ENCODE assay signal across 18 cellular contexts in the genomic region with DNA sequence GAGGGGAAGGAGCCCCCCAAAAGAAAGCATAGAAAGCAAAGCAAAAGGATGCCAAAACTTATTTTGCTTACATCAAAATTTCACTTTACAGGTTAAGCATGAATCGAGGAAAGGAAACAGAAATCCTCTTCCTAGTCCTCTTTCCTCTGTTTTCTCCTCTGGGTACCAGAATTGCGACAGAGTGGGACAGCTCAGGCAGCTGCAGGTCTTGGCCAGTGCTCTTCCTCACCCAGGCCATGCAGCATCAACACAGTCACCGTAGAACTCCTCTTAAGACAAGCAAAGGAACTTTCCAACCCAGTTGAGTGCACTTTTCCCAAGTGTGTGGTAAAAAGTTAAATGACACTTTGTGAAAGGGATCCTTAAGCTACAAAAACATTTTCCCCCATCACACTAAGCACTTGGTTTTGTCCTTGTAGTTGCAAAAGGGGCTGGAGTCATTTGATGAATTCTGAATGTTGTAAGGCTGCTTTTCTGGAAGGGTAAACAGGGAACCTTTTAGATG. TPM values are rescaled to one million over a fixed set of nuclear protein-coding genes. Genes with fewer than 3 reads are reported as not detected.
DNase-seq lines count a peak whose midpoint lies in the region; ATAC-seq and TF ChIP-seq lines count a peak whose summit lies in the region.
"Had no signal": no experiment of that assay in that cellular context is flagged by ENCODE, and none has a peak within 500 bp of the region (broad histone marks: within the 10 kb centered on the region; RNA-seq: fewer than 3 reads in every experiment).

No MANE protein-coding gene starts in this region.

- peak overlapping the region; percentile 77 for H2AK5ac ChIP-seq in IMR-90 (ENCODE audit: low read depth, low read length)

- TF ChIP-seq RAD21 in IMR-90 (IDR thresholded peaks at IDR 0.05; ENCODE audit: low read length), result no peak

- H3K4me1 ChIP-seq in GM23338 (ENCODE audit: insufficient read depth) (peaks cover 13% of the 10 kb centered on the region), IMR-90 (ENCODE audit: control insufficient read depth, insufficient read depth, low read length) (peaks cover 3% of the 10 kb centered on the region; the same call in 1 of the 2 replicates), spleen (no peaks in the 10 kb centered on the region)

- no peaks in the 10 kb centered on the region for H4K20me1 ChIP-seq in GM23338 (replicated peaks; ENCODE audit: insufficient read depth)
- H4K20me1 ChIP-seq in IMR-90 (ENCODE audit: insufficient read depth, low read length), result no peaks in the 10 kb centered on the region

- H3K4me3 ChIP-seq in GM23338 (no peak overlapping the region), IMR-90 (ENCODE audit: insufficient read depth, low read depth, low read length) (no peak overlapping the region), epithelial cell of esophagus (ENCODE audit: low read length) (no peak overlapping the region), spleen (no peak overlapping the region)

- no peak overlapping the region for H3K23ac ChIP-seq in IMR-90 (ENCODE audit: low read depth, low read length)

- no peaks in the 10 kb centered on the region for H3K79me2 ChIP-seq in GM23338 (replicated peaks; ENCODE audit: insufficient read depth)

- H3K27me3 ChIP-seq in GM23338 (ENCODE audit: insufficient read depth), result no peaks in the 10 kb centered on the region
- no peaks in the 10 kb centered on the region for H3K27me3 ChIP-seq in IMR-90 (ENCODE audit: control insufficient read depth, insufficient read depth, low read length)
- no peaks in the 10 kb centered on the region for H3K27me3 ChIP-seq in spleen (replicated peaks in 1 of 7)

- no peaks in the 10 kb centered on the region for H3K36me3 Mint-ChIP-seq in GM23338 (ENCODE audit: low read depth)
- H3K36me3 Mint-ChIP-seq: CD4-positive, alpha-beta memory T cell had no signal

- no peak for ATAC-seq in GM23338
- no peak for ATAC-seq in IMR-90 (ENCODE audit: low read depth)
- no peak for ATAC-seq in GM18520 (IDR thresholded peaks at IDR 0.05; ENCODE audit: unreplicated experiment)

- H3K14ac ChIP-seq in IMR-90 (replicated peaks; ENCODE audit: low read depth, low read length), result no peak overlapping the region

- H2BK5ac ChIP-seq in IMR-90 (ENCODE audit: low read depth, low read length, poor library complexity, severe bottlenecking), result no peak overlapping the region

- H4K8ac ChIP-seq in IMR-90 (ENCODE audit: low read depth in 2 of 2, low read length in 2 of 2), result no peak overlapping the region

- dilution Hi-C loops in IMR-90 (cut with HindIII; ENCODE audit: low sequenced_read_pairs, unreplicated experiment), result no loop called here

- H3K9me3 Mint-ChIP-seq in GM23338, result no peaks in the 10 kb centered on the region

- TF ChIP-seq POLR2A in IMR-90 (IDR thresholded peaks at IDR 0.05; ENCODE audit: low read depth, low read length) (no peak), spleen (IDR thresholded peaks at IDR 0.05) (no peak)

- DNase-seq in GM23338 (ENCODE audit: low spot score) (no peak), IMR-90 (no peak), epithelial cell of esophagus (ENCODE audit: low read depth) (peak; percentile 8), spleen (peak; percentile 5)
- no peak for DNase-seq in activated CD4-positive, CD25-positive, alpha-beta regulatory T cell (lab: John Stamatoyannopoulos, UW)
- no peak for DNase-seq in NK-92 treated with Interleukin-12 subunit alpha and Interleukin-12 subunit beta, amount 100 ng/mL, for 24 hours (lab: John Stamatoyannopoulos, UW)
- DNase-seq: C1 segment of cervical spinal cord; Calu3; CD4-positive, alpha-beta memory T cell; COR-L47; DMS53; DMS79 treated with DMSO at 0.1 percent for 48 hours; GF-D8; GOT3; H7; HCEC 1CT had no signal

- H2BK15ac ChIP-seq in IMR-90 (ENCODE audit: low read depth, low read length), result 0 out of 3 replicates have a peak overlapping the region, but pooled peaks have one; percentile 89

- H4K91ac ChIP-seq in IMR-90 (ENCODE audit: insufficient read depth, low read depth, low read length), result peak overlapping the region; percentile 31; the same call in 1 of the 2 replicates

- intact Hi-C loops in IMR-90 (cut with micrococcal nuclease), result no loop called here
- intact Hi-C loops in spleen (cut with DNase I; ENCODE audit: low total_unique reads), result no loop called here

- peak overlapping the region; percentile 41; the same call in 1 of the 2 replicates for H3K4me2 ChIP-seq in GM23338
- H3K4me2 ChIP-seq in IMR-90 (ENCODE audit: low read depth, low read length), result no peak overlapping the region

- H3F3A ChIP-seq in GM23338 (replicated peaks; ENCODE audit: low read depth), result no peaks in the 10 kb centered on the region

- peak overlapping the region; percentile 32 for H2BK120ac ChIP-seq in IMR-90 (ENCODE audit: low read depth, low read length)

- no peak for TF ChIP-seq CTCF in GM23338 (conservative IDR thresholded peaks at IDR 0.05; ENCODE audit: low read depth in 2 of 2)
- no peak for TF ChIP-seq CTCF in IMR-90 (conservative IDR thresholded peaks at IDR 0.05; ENCODE audit: low read depth, low read length)
- TF ChIP-seq CTCF in epithelial cell of esophagus (IDR thresholded peaks at IDR 0.05; ENCODE audit: insufficient read depth, low read depth, low read length, missing control alignments), result no peak
- no peak for TF ChIP-seq CTCF in spleen (IDR thresholded peaks at IDR 0.05 in 8 of 11, conservative IDR thresholded peaks at IDR 0.05 in 3 of 11)

- CTCF ChIA-PET in IMR-90 (lab: Yijun Ruan, JAX), result no interaction called here

- no peak overlapping the region for H3K56ac ChIP-seq in IMR-90 (ENCODE audit: extremely low read depth, insufficient read depth, low read length)

- H3K9ac ChIP-seq in IMR-90 (ENCODE audit: low read depth, low read length), result no peak overlapping the region

- in situ Hi-C loops in IMR-90 (cut with MboI; ENCODE audit: low sequenced_read_pairs), result no loop called here

- peaks cover 5% of the 10 kb centered on the region; the same call in 1 of the 2 replicates for H3K9me1 ChIP-seq in IMR-90 (ENCODE audit: insufficient read depth, low read length)

- H4K5ac ChIP-seq in IMR-90 (ENCODE audit: low read depth, low read length), result no peak overlapping the region

- no peak overlapping the region for H2AK9ac ChIP-seq in IMR-90 (replicated peaks; ENCODE audit: low read depth, low read length, poor library complexity)

- peak overlapping the region; percentile 50; the same call in 1 of the 2 replicates for H3K4ac ChIP-seq in IMR-90 (ENCODE audit: low read depth, low read length)

- H3K27me3 Mint-ChIP-seq in GM23338 (ENCODE audit: insufficient read depth, low read depth, poor library complexity), result peaks cover 5% of the 10 kb centered on the region

- H3K9me2 ChIP-seq in GM23338 (ENCODE audit: insufficient read depth), result peaks cover 6% of the 10 kb centered on the region; the same call in 1 of the 2 replicates

- WGBS in IMR-90 (ENCODE audit: extremely low coverage in 2 of 2, insufficient read length in 1 of 2), 2 experiments, result no CpG with 5 or more reads among the region's 3 CpGs
- 63 to 90% (median 80%) methylated on average over 3 of the region's 3 CpGs for WGBS in spleen, 5 donors

- H3K27ac ChIP-seq in GM23338 (ENCODE audit: low read depth) (no peak overlapping the region), IMR-90 (ENCODE audit: insufficient read depth, low read length) (no peak overlapping the region), spleen (no peak overlapping the region)

- H2AFZ ChIP-seq in GM23338 (no peak overlapping the region; the same call in 1 of the 2 replicates), IMR-90 (replicated peaks; ENCODE audit: low read length, poor library complexity) (no peak overlapping the region)

- H3K36me3 ChIP-seq in GM23338 (ENCODE audit: insufficient read depth) (no peaks in the 10 kb centered on the region), IMR-90 (ENCODE audit: control insufficient read depth, insufficient read depth, low read length) (no peaks in the 10 kb centered on the region), spleen (no peaks in the 10 kb centered on the region)

- no peak overlapping the region for H3K4me3 Mint-ChIP-seq in GM23338
- H3K4me3 Mint-ChIP-seq: CD4-positive, alpha-beta memory T cell had no signal

- POLR2A ChIA-PET in IMR-90 (lab: Charles Lee; ENCODE audit: unreplicated experiment), result no interaction called here

- H2BK20ac ChIP-seq in IMR-90 (ENCODE audit: low read depth, low read length), result 0 out of 2 replicates have a peak overlapping the region, but pooled peaks have one; percentile 31

- H3K18ac ChIP-seq in IMR-90 (ENCODE audit: low read depth, low read length), result no peak overlapping the region

- H3K9me3 ChIP-seq in IMR-90 (ENCODE audit: control insufficient read depth, insufficient read depth, low read length), result 0 out of 2 replicates have a peak, but pooled peaks cover 2% of the 10 kb centered on the region
- peaks cover 0 to 11% (median 3%) of the 10 kb centered on the region in 8 donors for H3K9me3 ChIP-seq in spleen

- H3K27ac Mint-ChIP-seq in GM23338, result no peak overlapping the region
- H3K27ac Mint-ChIP-seq: CD4-positive, alpha-beta memory T cell had no signal

- no TSS peak for BruUV-seq in IMR-90 (replicated peaks; lab: Mats Ljungman, UMichigan)

- peaks cover 26% of the 10 kb centered on the region for H3K4me1 Mint-ChIP-seq in GM23338
- H3K4me1 Mint-ChIP-seq: CD4-positive, alpha-beta memory T cell had no signal

- peaks cover 0 to 10% of the 10 kb centered on the region in 2 experiments; a peak in 2 of 4 replicates for H3K79me1 ChIP-seq in IMR-90 (ENCODE audit: low read depth in 1 of 2, low read length in 2 of 2)

TF ChIP-seq in IMR-90, 13 proteins besides CTCF, POLR2A, EP300 and RAD21:
- TF ChIP-seq MAZ (IDR thresholded peaks at IDR 0.05; ENCODE audit: borderline replicate concordance, low read depth, low read length) (no peak), CEBPB (IDR thresholded peaks at IDR 0.05; ENCODE audit: low read depth, low read length) (peak; percentile 74)

RNA-seq across cellular contexts. Expression of gene MEX3B, which starts 45.9 kb away (rescaled TPM):
- 15.7 and 16.2 TPM in 2 replicates for total RNA-seq in GM23338 (2014; rRNA removed; shearing (Covaris generic))
- polyA plus RNA-seq in GM23338 (2016; fragmentation: Nextera tagmentation; extraction: Ambion mirVana), result 5.3 TPM in 2 replicates
- 3.6 and 6.7 TPM in 2 replicates for total RNA-seq in IMR-90 (2012; rRNA removed)
- polyA plus RNA-seq in IMR-90 (2012; rRNA removed), result 12.9 and 16.2 TPM in 2 replicates
- 7.5 and 19.5 TPM in 2 replicates for polyA plus RNA-seq in IMR-90 (2012; cell fraction: cytosol; rRNA removed)
- 25.1 and 51.6 TPM in 2 replicates for polyA plus RNA-seq in IMR-90 (2012; cell fraction: nucleus; rRNA removed; ENCODE audit: low replicate concordance)
- total RNA-seq in spleen, result 1 to 10 TPM in 6 of 7 donors, under 1 TPM in 1; 0.95 to 2.1 (median 1.4) TPM
- 1 to 10 TPM in 2 of 3 donors, under 1 TPM in 1; 0.99 to 1.2 (median 1.1) TPM for polyA plus RNA-seq in spleen
- total RNA-seq: G401 had no signal
- polyA plus RNA-seq: CD4-positive, alpha-beta memory T cell had no signal

Comparison
In these comparisons a context has a peak if more than half of its experiments do, and no peak if none do; other contexts are left out.
1. DNase-seq: peak in epithelial cell of esophagus (single experiment) and spleen (single experiment); none in GM23338 (single experiment), IMR-90 (single experiment), activated CD4-positive, CD25-positive, alpha-beta regulatory T cell (0 of 4) and NK-92 treated with Interleukin-12 subunit alpha and Interleukin-12 subunit beta, amount 100 ng/mL, for 24 hours (single experiment).